In genomic region chr12:57840701-57841100, GRCh38 we compare ENCODE assay signal across 9 cellular contexts. TPM values are rescaled to one million over a fixed set of nuclear protein-coding genes. Genes with fewer than 3 reads are reported as not detected.
DNase-seq lines count a peak whose midpoint lies in the region; ATAC-seq and TF ChIP-seq lines count a peak whose summit lies in the region.
"Had no signal": no experiment of that assay in that cellular context is flagged by ENCODE, and none has a peak within 500 bp of the region (broad histone marks: within the 10 kb centered on the region; RNA-seq: fewer than 3 reads in every experiment).

No MANE protein-coding gene starts in this region.

- peaks cover 37% of the 10 kb centered on the region for H3K4me1 ChIP-seq in ovary (ENCODE audit: insufficient read depth)

- DNase-seq in Daoy (ENCODE audit: low read depth) (peak; percentile 42), NCI-H2171 treated with DMSO at 0.1 percent for 48 hours (lab: John Stamatoyannopoulos, UW) (peak; percentile 53), cerebellar cortex (ENCODE audit: low spot score) (peak; percentile 59), ovary (no peak), NOMO-1 treated with dmso at 0.1 percent for 144 hours (lab: John Stamatoyannopoulos, UW; ENCODE audit: unreplicated experiment) (no peak), GDM1 (lab: John Stamatoyannopoulos, UW) (no peak), NCI-H446 treated with DMSO at 0.1 percent for 48 hours (lab: John Stamatoyannopoulos, UW) (no peak)
- DNase-seq: effector CD8-positive, alpha-beta T cell had no signal

- ATAC-seq in GM21825 (IDR thresholded peaks at IDR 0.05; ENCODE audit: unreplicated experiment) = no peak

- TF ChIP-seq CTCF in ovary (IDR thresholded peaks at IDR 0.05) = no peak

- no peak overlapping the region for H3K27ac ChIP-seq in ovary

- no peaks in the 10 kb centered on the region for H3K9me3 ChIP-seq in ovary

- TF ChIP-seq EP300 in ovary (IDR thresholded peaks at IDR 0.05) = no peak

- peak overlapping the region; percentile 7 for H3K4me3 ChIP-seq in ovary

- TF ChIP-seq POLR2A in ovary (IDR thresholded peaks at IDR 0.05) = no peak

- intact Hi-C loops in ovary (cut with DNase I) = loop anchor here in 1 of 4 donors (5.0 kb wide), 1 partner anchor 57 kb away; no protein-coding TSS in a partner anchor

- no peaks in the 10 kb centered on the region for H3K27me3 ChIP-seq in ovary

- 12 to 21% (median 18%) methylated on average over 3 of the region's 3 CpGs for WGBS in ovary, 3 donors

- H3K36me3 ChIP-seq in ovary = no peaks in the 10 kb centered on the region

RNA-seq across cellular contexts. Expression of gene CTDSP2, which starts 5.8 kb away (rescaled TPM):
- 26.3 and 28.2 TPM in 2 replicates for total RNA-seq in Daoy (2014; rRNA removed; shearing (Covaris generic))
- 100 to 1,000 TPM in 6 of 7 donors, 10 to 100 TPM in 1; 73.1 to 212 (median 189) TPM for total RNA-seq in ovary
- 100 to 1,000 TPM in 1 of 2 donors, 10 to 100 TPM in 1; 94.8 to 165 TPM for polyA plus RNA-seq in ovary

RNA-seq across cellular contexts. Expression of gene AVIL, which starts 22.2 kb away (rescaled TPM):
- not detected in 2 replicates for total RNA-seq in Daoy (2014; rRNA removed; shearing (Covaris generic))
- 1 to 10 TPM; 1.4 to 5.3 (median 4.7) TPM for total RNA-seq in ovary
- 1 to 10 TPM; 2.9 to 8.1 TPM for polyA plus RNA-seq in ovary

RNA-seq across cellular contexts. Expression of gene TSFM, which starts 58.1 kb away (rescaled TPM):
- total RNA-seq in Daoy (2014; rRNA removed; shearing (Covaris generic)) = 38.2 and 48.9 TPM in 2 replicates
- total RNA-seq in ovary = 10 to 100 TPM; 13.2 to 23.0 (median 20.1) TPM
- 10 to 100 TPM; 17.5 to 28.1 TPM for polyA plus RNA-seq in ovary

Comparison
In these comparisons a context has a peak if more than half of its experiments do, and no peak if none do; other contexts are left out.
1. DNase-seq: peak in Daoy (single experiment), NCI-H2171 treated with DMSO at 0.1 percent for 48 hours (single experiment) and cerebellar cortex (single experiment); none in ovary (0 of 5), NOMO-1 treated with dmso at 0.1 percent for 144 hours (single experiment), GDM1 (single experiment) and NCI-H446 treated with DMSO at 0.1 percent for 48 hours (single experiment).